Comparison of ENCODE assay signal across 24 cellular contexts in the genomic region with DNA sequence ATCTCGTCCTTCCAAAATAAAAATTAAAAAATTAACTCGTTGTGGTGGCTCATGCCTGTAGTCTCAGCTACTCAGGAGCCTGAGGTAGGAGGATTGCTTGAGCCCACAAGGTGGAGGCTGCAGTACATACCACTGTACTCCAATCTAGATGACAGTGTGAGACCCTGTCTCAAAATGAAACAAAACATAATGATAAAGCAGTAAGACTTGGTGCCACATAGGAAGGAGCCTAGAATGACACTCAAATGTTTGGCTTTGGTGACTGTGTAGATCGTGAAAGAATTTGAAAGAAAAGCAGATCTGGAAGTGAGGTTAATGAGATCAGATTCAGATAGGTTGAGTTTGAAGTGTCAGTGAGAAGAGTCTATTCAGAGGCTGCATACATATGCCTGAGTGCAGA.
DNase-seq lines count a peak whose midpoint lies in the region; ATAC-seq and TF ChIP-seq lines count a peak whose summit lies in the region.
"Had no signal": no experiment of that assay in that cellular context is flagged by ENCODE, and none has a peak within 500 bp of the region (broad histone marks: within the 10 kb centered on the region; RNA-seq: fewer than 3 reads in every experiment).

No MANE protein-coding gene starts in this region.

- no peak overlapping the region for H3K27ac ChIP-seq in DOHH2 (ENCODE audit: low read depth, low read length)
- H3K27ac ChIP-seq in OCI-LY7 (ENCODE audit: low read depth, low read length, poor library complexity, severe bottlenecking), result peak overlapping the region; percentile 87
- peak overlapping the region in 20 of 59 donors; percentile 0 to 72 (median 47) for H3K27ac ChIP-seq in dorsolateral prefrontal cortex
- H3K27ac ChIP-seq: BLaER1, SK-N-MC had no signal

- POLR2A ChIA-PET in OCI-LY7 (lab: Charles Lee), result interaction anchor here (0.7 to 2.2 kb wide), 5 partner anchors 8 to 190 kb away, joined by 3 to 6 read pairs (median 3); no protein-coding TSS in a partner anchor

- H3K27me3 ChIP-seq in DOHH2 (ENCODE audit: control insufficient read depth, low read length) (no peaks in the 10 kb centered on the region), dorsolateral prefrontal cortex (no peaks in the 10 kb centered on the region)
- H3K27me3 ChIP-seq: BLaER1 had no signal

- no peaks in the 10 kb centered on the region for H3K9me3 ChIP-seq in DOHH2 (ENCODE audit: control insufficient read depth, insufficient read depth, low read length)
- H3K9me3 ChIP-seq in OCI-LY7 (ENCODE audit: low read length), result no peaks in the 10 kb centered on the region
- H3K9me3 ChIP-seq: BLaER1 had no signal

- H3K4me1 Mint-ChIP-seq in activated CD8-positive, alpha-beta memory T cell treated with anti-CD3 and anti-CD28 coated beads, Interleukin-2, amount 10 ng/mL, durations not matched to agents 7 days and 5 days, result peaks cover 44% of the 10 kb centered on the region
- peaks cover 37 to 39% of the 10 kb centered on the region in 2 donors for H3K4me1 Mint-ChIP-seq in effector memory CD8-positive, alpha-beta T cell (ENCODE audit: low read depth in 2 of 2)

- peak overlapping the region; percentile 8 for H3K27ac Mint-ChIP-seq in activated CD8-positive, alpha-beta memory T cell treated with anti-CD3 and anti-CD28 coated beads, Interleukin-2, amount 10 ng/mL, durations not matched to agents 7 days and 5 days
- H3K27ac Mint-ChIP-seq in effector memory CD8-positive, alpha-beta T cell, result peak overlapping the region; percentile 1 to 52

- H2AFZ ChIP-seq in OCI-LY7 (ENCODE audit: low read length), result peak overlapping the region; percentile 87

- peaks cover 3% of the 10 kb centered on the region for H3K9me3 Mint-ChIP-seq in activated CD8-positive, alpha-beta memory T cell treated with anti-CD3 and anti-CD28 coated beads, Interleukin-2, amount 10 ng/mL, durations not matched to agents 7 days and 5 days (ENCODE audit: low read depth)
- H3K9me3 Mint-ChIP-seq in effector memory CD8-positive, alpha-beta T cell, result no peaks in the 10 kb centered on the region
- H3K9me3 Mint-ChIP-seq: CD4-positive, alpha-beta T cell had no signal

- no peak for DNase-seq in activated CD8-positive, alpha-beta memory T cell treated with anti-CD3 and anti-CD28 coated beads, Interleukin-2, amount 10 ng/mL, durations not matched to agents 7 days and 5 days
- DNase-seq in activated CD8-positive, alpha-beta memory T cell treated with anti-CD3 and anti-CD28 coated beads for 24 hours, result no peak
- DNase-seq in OCI-LY7 (ENCODE audit: low spot score), result peak; percentile 28
- no peak for DNase-seq in effector memory CD8-positive, alpha-beta T cell
- DNase-seq in NCI-H2196 treated with DMSO at 0.1 percent for 48 hours (lab: John Stamatoyannopoulos, UW; ENCODE audit: unreplicated experiment), result no peak
- DNase-seq in dorsolateral prefrontal cortex, result no peak
- DNase-seq in cerebellar nuclear complex (lab: John Stamatoyannopoulos, UW), result no peak
- DNase-seq: CD4-positive, alpha-beta T cell; COR-L47; EL; GDM1; Kasumi-1; NCI-H1105; NCI-H1436 treated with DMSO at 0.1 percent for 48 hours; NCI-H187 treated with DMSO at 0.1 percent for 48 hours; NCI-H446 treated with DMSO at 0.1 percent for 48 hours; NCI-H526; NCI-H82; NK-92 treated with Interleukin-12 subunit alpha and Interleukin-12 subunit beta, amount 100 ng/mL, for 24 hours; SIG-M5 had no signal

- no peaks in the 10 kb centered on the region for H3K79me2 ChIP-seq in DOHH2 (ENCODE audit: control insufficient read depth, low read length)
- no peaks in the 10 kb centered on the region for H3K79me2 ChIP-seq in OCI-LY7 (ENCODE audit: insufficient read depth, low read depth, low read length)

- H3K27me3 Mint-ChIP-seq in activated CD8-positive, alpha-beta memory T cell treated with anti-CD3 and anti-CD28 coated beads, Interleukin-2, amount 10 ng/mL, durations not matched to agents 7 days and 5 days, result no peaks in the 10 kb centered on the region
- H3K27me3 Mint-ChIP-seq in effector memory CD8-positive, alpha-beta T cell, result no peaks in the 10 kb centered on the region
- H3K27me3 Mint-ChIP-seq: CD4-positive, alpha-beta T cell had no signal

- H3K9me2 ChIP-seq in DOHH2 (replicated peaks; ENCODE audit: control insufficient read depth, low read length) (no peaks in the 10 kb centered on the region), OCI-LY7 (ENCODE audit: insufficient read depth, low read length) (no peaks in the 10 kb centered on the region)

- H3K4me1 ChIP-seq in DOHH2 (ENCODE audit: control insufficient read depth, low read length) (peaks cover 82% of the 10 kb centered on the region), OCI-LY7 (ENCODE audit: insufficient read depth, low read length, poor library complexity, severe bottlenecking) (peaks cover 82% of the 10 kb centered on the region)

- H3K4me3 ChIP-seq in DOHH2 (ENCODE audit: low read length) (0 out of 2 replicates have a peak overlapping the region, but pooled peaks have one; percentile 8), OCI-LY7 (ENCODE audit: low read depth, low read length, poor library complexity, severe bottlenecking) (peak overlapping the region; percentile 2), dorsolateral prefrontal cortex (no peak overlapping the region)
- H3K4me3 ChIP-seq: BLaER1, K562, SK-N-MC had no signal

- ATAC-seq in activated CD8-positive, alpha-beta memory T cell treated with anti-CD3 and anti-CD28 coated beads, Interleukin-2, amount 10 ng/mL, durations not matched to agents 7 days and 5 days, result no peak
- no peak for ATAC-seq in effector memory CD8-positive, alpha-beta T cell (replicated peaks)
- ATAC-seq: K562 had no signal

- no peak overlapping the region for H3K4me3 Mint-ChIP-seq in activated CD8-positive, alpha-beta memory T cell treated with anti-CD3 and anti-CD28 coated beads, Interleukin-2, amount 10 ng/mL, durations not matched to agents 7 days and 5 days
- no peak overlapping the region for H3K4me3 Mint-ChIP-seq in effector memory CD8-positive, alpha-beta T cell
- H3K4me3 Mint-ChIP-seq: CD4-positive, alpha-beta T cell had no signal

- peaks cover 16% of the 10 kb centered on the region for H3K36me3 Mint-ChIP-seq in activated CD8-positive, alpha-beta memory T cell treated with anti-CD3 and anti-CD28 coated beads, Interleukin-2, amount 10 ng/mL, durations not matched to agents 7 days and 5 days
- peaks cover 19% of the 10 kb centered on the region for H3K36me3 Mint-ChIP-seq in effector memory CD8-positive, alpha-beta T cell (ENCODE audit: insufficient read depth)

- H3K4me2 ChIP-seq in DOHH2 (ENCODE audit: low read length), result peak overlapping the region; percentile 61
- peak overlapping the region; percentile 61 for H3K4me2 ChIP-seq in OCI-LY7 (ENCODE audit: low read length)
- H3K4me2 ChIP-seq: BLaER1 had no signal

- peaks cover 21% of the 10 kb centered on the region for H3F3A ChIP-seq in DOHH2 (ENCODE audit: control insufficient read depth, insufficient read depth)

- H3K36me3 ChIP-seq in DOHH2 (ENCODE audit: control insufficient read depth, low read length) (peaks cover 3% of the 10 kb centered on the region; the same call in 1 of the 2 replicates), OCI-LY7 (ENCODE audit: insufficient read depth, low read length) (no peaks in the 10 kb centered on the region)
- H3K36me3 ChIP-seq: BLaER1 had no signal

- no TSS peak for BruUV-seq in OCI-LY7 (replicated peaks; lab: Mats Ljungman, UMichigan)

- H4K20me1 ChIP-seq in DOHH2 (ENCODE audit: control insufficient read depth, insufficient read depth, low read depth, low read length), result no peaks in the 10 kb centered on the region
- no peaks in the 10 kb centered on the region for H4K20me1 ChIP-seq in OCI-LY7 (ENCODE audit: insufficient read depth, low read length)
- H4K20me1 ChIP-seq: BLaER1 had no signal

- intact Hi-C loops in OCI-LY7 (cut with micrococcal nuclease; ENCODE audit: unreplicated experiment) (no loop called here), dorsolateral prefrontal cortex (cut with DNase I) (no loop called here)

- TF ChIP-seq CTCF in DOHH2 (IDR thresholded peaks at IDR 0.05; ENCODE audit: low read depth, low read length, poor library complexity, severe bottlenecking) (no peak), OCI-LY7 (conservative IDR thresholded peaks at IDR 0.05; ENCODE audit: low read length) (no peak), dorsolateral prefrontal cortex (IDR thresholded peaks at IDR 0.05 in 54 of 56, conservative IDR thresholded peaks at IDR 0.05 in 2 of 56; ENCODE audit: low read depth in 1 of 56, partially characterized antibody in 56 of 56) (no peak)

- CTCF ChIA-PET in activated CD8-positive, alpha-beta memory T cell treated with anti-CD3 and anti-CD28 coated beads, Interleukin-2, amount 10 ng/mL, durations not matched to agents 7 days and 5 days (lab: Charles Lee), result no interaction called here
- CTCF ChIA-PET in OCI-LY7 (lab: Charles Lee; ENCODE audit: unreplicated experiment), result no interaction called here

Comparison
In these comparisons a context has a peak if more than half of its experiments do, and no peak if none do; other contexts are left out.
1. H3K4me3 ChIP-seq: peak in DOHH2 (single experiment) and OCI-LY7 (single experiment); none in dorsolateral prefrontal cortex (0 of 59).